20 cellular contexts compared by ENCODE assay signal in the genomic region with DNA sequence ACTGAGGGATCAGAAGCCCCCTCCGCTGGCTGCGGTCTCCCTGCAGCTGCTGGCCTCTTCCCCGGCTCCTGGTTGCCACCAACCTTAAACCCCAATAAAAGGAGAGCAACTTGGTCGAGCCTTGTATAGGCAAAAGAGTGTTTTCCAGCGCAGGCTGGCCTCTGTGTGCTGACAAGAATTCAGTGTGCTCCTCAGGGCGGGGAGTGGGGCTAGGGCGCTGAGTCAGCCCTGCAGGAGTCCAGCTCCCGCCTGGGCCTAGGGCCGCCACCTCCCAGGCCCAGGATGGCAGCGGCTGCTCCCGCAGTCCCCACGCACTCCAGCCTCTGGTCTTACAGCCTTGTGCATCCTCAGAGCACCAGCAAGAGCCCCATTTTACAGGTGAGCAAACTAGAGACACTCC. TPM values are rescaled to one million over a fixed set of nuclear protein-coding genes. Genes with fewer than 3 reads are reported as not detected.
A peak's percentile ranks its signal among the peaks of the same experiment; 100 is the strongest.
DNase-seq lines count a peak whose midpoint lies in the region; ATAC-seq, FAIRE-seq and TF ChIP-seq lines count a peak whose summit lies in the region.
"Had no signal": no experiment of that assay in that cellular context is flagged by ENCODE, and none has a peak within 500 bp of the region (broad histone marks: within the 10 kb centered on the region; RNA-seq: fewer than 3 reads in every experiment).

A gene (minus strand): TSS at position 186 of the 400 bp plus-strand sequence. CDS start 12,006 bp downstream, outside the sequence.

- no peaks in the 10 kb centered on the region for H3K79me1 ChIP-seq in H1 (ENCODE audit: low read depth, low read length)

- no peak for TF ChIP-seq CTCF in PC-3 (conservative IDR thresholded peaks at IDR 0.05; ENCODE audit: low read depth, low read length)
- no peak for TF ChIP-seq CTCF in H1 (IDR thresholded peaks at IDR 0.05; ENCODE audit: control extremely low read depth in 1 of 3, insufficient read depth in 1 of 3, low read depth in 1 of 3, low read length in 3 of 3)
- TF ChIP-seq CTCF in neural cell (IDR thresholded peaks at IDR 0.05; ENCODE audit: poor library complexity, severe bottlenecking), result no peak

- H3K18ac ChIP-seq in H1 (ENCODE audit: extremely low read depth, low read length), result no peak within 1 kb of the TSS

- TF ChIP-seq EP300 in H1 (IDR thresholded peaks at IDR 0.05; ENCODE audit: borderline replicate concordance in 1 of 2, low read depth in 2 of 2, low read length in 2 of 2), result no peak
- TF ChIP-seq EP300 in neural cell (conservative IDR thresholded peaks at IDR 0.05; ENCODE audit: poor library complexity, severe bottlenecking), result no peak

- H3F3A ChIP-seq in PC-3 (ENCODE audit: low read length, unreplicated experiment) (no peaks in the 10 kb centered on the region), neural cell (ENCODE audit: insufficient read depth, low read length, poor library complexity, severe bottlenecking) (no peaks in the 10 kb centered on the region)

- no peak within 1 kb of the TSS for H3K9ac ChIP-seq in PC-3 (ENCODE audit: low read length)
- H3K9ac ChIP-seq in H1 (replicated peaks in 1 of 4; ENCODE audit: extremely low read depth in 1 of 4, low read depth in 3 of 4, low read length in 3 of 4), result no peak within 1 kb of the TSS
- H3K9ac ChIP-seq in neural cell (ENCODE audit: low read length), result no peak within 1 kb of the TSS

- POLR2A ChIA-PET in PC-3 (lab: Charles Lee; ENCODE audit: unreplicated experiment) (no interaction called here), H1 (lab: Charles Lee; ENCODE audit: partially characterized antibody) (no interaction called here)

- TF ChIP-seq RAD21 in H1 (IDR thresholded peaks at IDR 0.05 in 1 of 2, conservative IDR thresholded peaks at IDR 0.05 in 1 of 2; ENCODE audit: low read depth in 2 of 2, low read length in 2 of 2), result no peak
- no peak for TF ChIP-seq RAD21 in neural cell (conservative IDR thresholded peaks at IDR 0.05)

- no peak within 1 kb of the TSS for H3K27ac ChIP-seq in PC-3 (ENCODE audit: low read length)
- no peak within 1 kb of the TSS for H3K27ac ChIP-seq in H1 (ENCODE audit: low read depth, low read length)
- no peak within 1 kb of the TSS for H3K27ac ChIP-seq in neural cell (ENCODE audit: low read length)
- H3K27ac ChIP-seq: PC-9 had no signal

- H3K23ac ChIP-seq in H1 (ENCODE audit: insufficient read length), result no peak within 1 kb of the TSS

- BruUV-seq in PC-3 (replicated peaks; lab: Mats Ljungman, UMichigan), result no TSS peak

- H4K20me1 ChIP-seq in PC-3 (ENCODE audit: low read length) (no peaks in the 10 kb centered on the region), H1 (replicated peaks in 1 of 2; ENCODE audit: control insufficient read depth in 1 of 2, insufficient read depth in 2 of 2, low read length in 2 of 2) (no peaks in the 10 kb centered on the region), neural cell (ENCODE audit: insufficient read depth) (no peaks in the 10 kb centered on the region)

- no peak within 1 kb of the TSS for H3K14ac ChIP-seq in H1 (ENCODE audit: insufficient read length)

- H4K8ac ChIP-seq in H1 (ENCODE audit: extremely low read depth, insufficient read depth, low read length), result no peak within 1 kb of the TSS; the same call in 1 of the 2 replicates

- H4K5ac ChIP-seq in H1 (ENCODE audit: insufficient read length, low read depth, low read length), result no peak within 1 kb of the TSS

- no peak within 1 kb of the TSS; the same call in 1 of the 2 replicates for H2BK5ac ChIP-seq in H1 (ENCODE audit: low read depth, low read length)

- WGBS in H1 (ENCODE audit: extremely low coverage in 1 of 2, insufficient coverage in 1 of 2, insufficient read length in 1 of 2, insufficient replicate concordance in 2 of 2, low coverage in 1 of 2, low lambda C conversion rate in 2 of 2, missing lambda C conversion rate in 1 of 2), 2 experiments, result 86% methylated on average over 12 of the region's 12 CpGs; no CpG with 5 or more reads in 1 of the 2 experiments

- no peak for FAIRE-seq in H1 (lab: Jason Lieb, UNC)
- FAIRE-seq: GM12891, kidney had no signal

- H3K4me2 ChIP-seq in PC-3 (ENCODE audit: low read length) (no peak within 1 kb of the TSS), H1 (ENCODE audit: insufficient read depth in 1 of 2, low read depth in 2 of 2, low read length in 2 of 2) (no peak within 1 kb of the TSS), neural cell (ENCODE audit: low read length) (no peak within 1 kb of the TSS)
- H3K4me2 ChIP-seq: PC-9 had no signal

- H3K9me3 ChIP-seq in PC-3 (ENCODE audit: low read length), result no peaks in the 10 kb centered on the region
- no peaks in the 10 kb centered on the region for H3K9me3 ChIP-seq in H1 (ENCODE audit: insufficient read depth in 2 of 2, low read depth in 1 of 2, low read length in 1 of 2)
- no peaks in the 10 kb centered on the region for H3K9me3 ChIP-seq in neural cell (ENCODE audit: low read length)
- H3K9me3 ChIP-seq: mucosa of descending colon had no signal

- H3K36me3 ChIP-seq in PC-3 (ENCODE audit: low read depth, low read length) (no peaks in the 10 kb centered on the region), H1 (ENCODE audit: control insufficient read depth in 2 of 4, insufficient read depth in 4 of 4, low read length in 3 of 4) (no peaks in the 10 kb centered on the region), neural cell (ENCODE audit: insufficient read depth, low read length) (no peaks in the 10 kb centered on the region)

- no peak within 1 kb of the TSS for H3K4ac ChIP-seq in H1 (replicated peaks; ENCODE audit: insufficient read length, low read depth, low read length)

- H3K56ac ChIP-seq in H1 (replicated peaks; ENCODE audit: insufficient read length, low read depth, low read length), result no peak within 1 kb of the TSS

- no peak within 1 kb of the TSS for H3K4me3 ChIP-seq in PC-3 (ENCODE audit: low read length)
- H3K4me3 ChIP-seq in H1 (ENCODE audit: extremely low read depth in 1 of 4, insufficient read depth in 2 of 4, low read depth in 3 of 4, low read length in 4 of 4), result no peak within 1 kb of the TSS
- no peak within 1 kb of the TSS for H3K4me3 ChIP-seq in neural cell (ENCODE audit: low read length)
- H3K4me3 ChIP-seq: mucosa of descending colon, PC-9 had no signal

- intact Hi-C loops in PC-3 (cut with micrococcal nuclease), result no loop called here

- no peaks in the 10 kb centered on the region for H3K23me2 ChIP-seq in H1 (ENCODE audit: low read depth, low read length)

- H4K91ac ChIP-seq in H1 (replicated peaks; ENCODE audit: insufficient read length, low read length), result no peak within 1 kb of the TSS

- H3K4me1 ChIP-seq in PC-3 (ENCODE audit: insufficient read depth, low read length) (peaks cover 21% of the 10 kb centered on the region), H1 (replicated peaks in 1 of 4; ENCODE audit: control insufficient read depth in 3 of 4, insufficient read depth in 4 of 4, low read length in 3 of 4) (no peaks in the 10 kb centered on the region)

- no peaks in the 10 kb centered on the region for H3K27me3 ChIP-seq in PC-3 (ENCODE audit: low read length)
- no peaks in the 10 kb centered on the region for H3K27me3 ChIP-seq in H1 (replicated peaks in 1 of 4; ENCODE audit: control insufficient read depth in 3 of 4, extremely low read depth in 1 of 4, insufficient read depth in 3 of 4, low read length in 3 of 4)
- no peaks in the 10 kb centered on the region for H3K27me3 ChIP-seq in neural cell (ENCODE audit: insufficient read depth, low read depth, low read length)

- no peak within 1 kb of the TSS for H2BK20ac ChIP-seq in H1 (ENCODE audit: low read length)

- CTCF ChIA-PET in PC-3 (lab: Charles Lee), result no interaction called here
- CTCF ChIA-PET in H1 (lab: Charles Lee; ENCODE audit: partially characterized antibody), result interaction anchor here (1.0 kb wide), 2 partner anchors 8 to 69 kb away, joined by 3 to 4 read pairs; no protein-coding TSS in a partner anchor

- H3K9me2 ChIP-seq in PC-3 (replicated peaks; ENCODE audit: low read length) (no peaks in the 10 kb centered on the region), neural cell (ENCODE audit: insufficient read depth, low read length) (no peaks in the 10 kb centered on the region)

- ATAC-seq in PC-3, result peak; percentile 42
- ATAC-seq in HG03196 (IDR thresholded peaks at IDR 0.05; ENCODE audit: unreplicated experiment), result no peak
- ATAC-seq: mucosa of descending colon had no signal

- H2AFZ ChIP-seq in PC-3 (ENCODE audit: low read length), result no peak within 1 kb of the TSS
- H2AFZ ChIP-seq in H1 (ENCODE audit: low read length), result no peak within 1 kb of the TSS
- no peak within 1 kb of the TSS for H2AFZ ChIP-seq in neural cell (ENCODE audit: low read depth, low read length)
- H2AFZ ChIP-seq: PC-9 had no signal

- TF ChIP-seq POLR2A in H1 (IDR thresholded peaks at IDR 0.05; ENCODE audit: control extremely low read depth in 1 of 2, low read depth in 2 of 2, low read length in 2 of 2), result no peak

- peak within 1 kb of the TSS; percentile 14; the same call in 1 of the 2 replicates for H2BK12ac ChIP-seq in H1 (ENCODE audit: low read depth, low read length)

- no peaks in the 10 kb centered on the region for H3K79me2 ChIP-seq in PC-3 (ENCODE audit: low read length)
- H3K79me2 ChIP-seq in H1 (ENCODE audit: control insufficient read depth in 1 of 2, insufficient read depth in 2 of 2, low read length in 2 of 2), result no peaks in the 10 kb centered on the region
- no peaks in the 10 kb centered on the region for H3K79me2 ChIP-seq in neural cell (replicated peaks; ENCODE audit: insufficient read depth, low read length)

- H2BK15ac ChIP-seq in H1 (ENCODE audit: low read length), result no peak within 1 kb of the TSS

- H2BK120ac ChIP-seq in H1 (replicated peaks; ENCODE audit: low read depth, low read length), result no peak within 1 kb of the TSS

- H2AK5ac ChIP-seq in H1 (ENCODE audit: low read depth, low read length), result no peak within 1 kb of the TSS

- DNase-seq in A172 (ENCODE audit: low spot score) (peak; percentile 40), PC-3 (peak; percentile 18), H1 (ENCODE audit: low read depth in 1 of 2, low spot score in 2 of 2) (no peak), LoVo (ENCODE audit: low spot score) (no peak), NCI-H2107 treated with DMSO at 0.1 percent for 48 hours (lab: John Stamatoyannopoulos, UW; ENCODE audit: unreplicated experiment) (no peak)
- no peak for DNase-seq in activated CD8-positive, alpha-beta memory T cell treated with anti-CD3 and anti-CD28 coated beads, Interleukin-2, amount 50 U/mL, for 4 hours
- DNase-seq: ACHN; activated B cell treated with CpG ODN at 0.5 μM for 24 hours; activated naive CD4-positive, alpha-beta T cell treated with Interleukin-2 at 50 U/mL for 16 hours; CD4-positive, alpha-beta T cell; endodermal cell; kidney; NCI-H146; NCI-H510A treated with DMSO at 0.1 percent for 48 hours; PC-9; stimulated activated CD4-positive, alpha-beta T cell treated with anti-CD3 and anti-CD28 coated beads, Interleukin-15, amount 100 ng/mL, for 24 hours had no signal

RNA-seq across cellular contexts. Expression of the gene that starts here (rescaled TPM):
- total RNA-seq in A172 (2014; rRNA removed; shearing (Covaris generic)), result 2.6 and 3.1 TPM in 2 replicates
- 1.1 and 2.2 TPM in 2 replicates for total RNA-seq in PC-3 (2014; rRNA removed)
- total RNA-seq in H1 (2021; fragmentation: NEBNext Ultra II Directional; extraction: Animal tissue kit (Norgen Biotek cat#: 25700)), result 5.4 and 5.8 TPM in 2 replicates
- 2.4 and 3.7 TPM in 2 replicates for polyA plus RNA-seq in H1 (2011; rRNA removed)
- 2.7 TPM for polyA plus RNA-seq in H1 (2011; cell fraction: cytosol; rRNA removed)
- polyA plus RNA-seq in H1 (2011; cell fraction: nucleus; rRNA removed), result 3.0 TPM
- 4.3 to 5.6 TPM (median 5.0 TPM) in 4 replicates for polyA plus RNA-seq in H1 (2012, experiment 1 of 2)
- 3.5 TPM for polyA plus RNA-seq in H1 (2012, experiment 2 of 2)
- 2.3 TPM for polyA plus RNA-seq in H1 (2013, experiment 1 of 2)
- polyA plus RNA-seq in H1 (2013, experiment 2 of 2), result 2.5 TPM
- 7.7 and 11.4 TPM in 2 replicates for polyA minus RNA-seq in H1 (2011; rRNA and poly(A)+ RNA removed)
- polyA minus RNA-seq in H1 (2011; cell fraction: cytosol; rRNA and poly(A)+ RNA removed), result 2.6 TPM
- 2.2 TPM for polyA minus RNA-seq in H1 (2011; cell fraction: nucleus; rRNA and poly(A)+ RNA removed)
- 15.4 and 21.6 TPM in 2 replicates for polyA plus RNA-seq in neural cell
- 34.1 and 38.3 TPM in 2 replicates for polyA minus RNA-seq in neural cell
- total RNA-seq: activated B cell treated with CpG ODN at 0.5 μM for 24 hours; CD4-positive, alpha-beta T cell had no signal

Comparison
In these comparisons a context has a peak if more than half of its experiments do, and no peak if none do; other contexts are left out.
1. DNase-seq: peak in A172 (single experiment) and PC-3 (single experiment); none in H1 (0 of 2), LoVo (single experiment), activated CD8-positive, alpha-beta memory T cell treated with anti-CD3 and anti-CD28 coated beads, Interleukin-2, amount 50 U/mL, for 4 hours (single experiment) and NCI-H2107 treated with DMSO at 0.1 percent for 48 hours (single experiment).